Comparison of ENCODE assay signal across 15 cellular contexts in the genomic region with DNA sequence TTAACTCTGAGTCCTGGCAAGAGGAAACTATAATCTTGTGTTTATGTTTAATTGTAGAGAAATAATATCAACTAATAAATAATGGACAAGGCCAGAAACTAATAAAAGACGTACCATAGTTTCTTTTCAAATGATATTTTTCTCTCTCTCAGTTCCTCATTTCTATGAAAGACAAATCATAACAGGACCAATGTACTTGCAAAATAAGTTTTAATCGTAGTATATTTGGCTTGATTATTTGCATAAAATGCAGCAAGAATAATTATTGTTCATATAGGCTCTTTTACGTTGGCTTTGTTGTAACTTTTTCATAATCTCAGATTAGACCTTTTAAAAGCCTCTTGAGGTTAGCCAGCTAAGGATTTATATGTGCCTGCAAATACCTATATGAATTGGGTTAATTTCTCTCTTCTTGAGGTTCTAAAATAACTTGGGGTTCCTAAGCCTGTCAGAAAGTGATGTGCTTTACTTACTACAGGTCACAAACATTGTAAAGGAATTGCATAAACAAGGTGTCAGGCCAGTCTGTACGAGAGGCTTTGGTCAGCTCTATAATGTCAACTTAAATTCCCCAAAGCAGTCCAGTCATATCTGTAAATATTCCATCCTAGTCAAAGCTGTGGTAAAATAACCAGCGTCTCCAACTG.
DNase-seq lines count a peak whose midpoint lies in the region; ATAC-seq lines count a peak whose summit lies in the region.
"Had no signal": no experiment of that assay in that cellular context is flagged by ENCODE, and none has a peak within 500 bp of the region (broad histone marks: within the 10 kb centered on the region; RNA-seq: fewer than 3 reads in every experiment).

No MANE protein-coding gene starts in this region.

- ATAC-seq in GM18511 (IDR thresholded peaks at IDR 0.05; ENCODE audit: unreplicated experiment), result peak; percentile 60
- peak; percentile 46 for ATAC-seq in GM21447 (IDR thresholded peaks at IDR 0.05; ENCODE audit: unreplicated experiment)
- ATAC-seq in HG02981 (IDR thresholded peaks at IDR 0.05; ENCODE audit: unreplicated experiment), result peak; percentile 60
- ATAC-seq in HG03565 (IDR thresholded peaks at IDR 0.05; ENCODE audit: unreplicated experiment), result peak; percentile 54

- DNase-seq in hypothalamus (lab: John Stamatoyannopoulos, UW) (no peak), T-helper 9 cell (no peak), HuH-7 (ENCODE audit: low spot score) (no peak), LoVo (ENCODE audit: low spot score) (no peak)
- DNase-seq: activated CD4-positive, alpha-beta T cell treated with anti-CD3 and anti-CD28 coated beads, Interleukin-2, amount 50 U/mL, for 48 hours; amniotic stem cell; COR-L47; HFFc6; mammary epithelial cell; NCI-H2171 treated with DMSO at 0.1 percent for 48 hours; Right ventricle myocardium superior had no signal
